Comparison of ENCODE assay signal across 33 cellular contexts in genomic region chr18:5977022-5977421, GRCh38.
"Had no signal": no experiment of that assay in that cellular context is flagged by ENCODE, and none has a peak within 500 bp of the region (broad histone marks: within the 10 kb centered on the region; RNA-seq: fewer than 3 reads in every experiment).

No MANE protein-coding gene starts in this region.

- H3K36me3 Mint-ChIP-seq: activated naive CD8-positive, alpha-beta T cell treated with anti-CD3 and anti-CD28 coated beads for 36 hours had no signal

- H3K27ac ChIP-seq: brain microvascular endothelial cell, VCaP had no signal

- H3K27me3 Mint-ChIP-seq: activated B cell treated with CpG ODN at 0.5 μM for 24 hours; activated CD8-positive, alpha-beta T cell treated with anti-CD3 and anti-CD28 coated beads for 36 hours; activated naive CD8-positive, alpha-beta T cell treated with anti-CD3 and anti-CD28 coated beads for 36 hours; activated T-helper 17 cell treated with anti-CD3 and anti-CD28 coated beads, Interleukin-2, amount 50 U/mL, for 72 hours had no signal

- H3K36me3 ChIP-seq: brain microvascular endothelial cell, MG63 had no signal

- H3K4me3 ChIP-seq: MG63 had no signal

- H3K9me3 Mint-ChIP-seq: activated B cell treated with CpG ODN at 0.5 μM for 24 hours; activated CD8-positive, alpha-beta T cell treated with anti-CD3 and anti-CD28 coated beads for 36 hours; activated naive CD8-positive, alpha-beta T cell treated with anti-CD3 and anti-CD28 coated beads for 36 hours; activated T-cell treated with anti-CD3 and anti-CD28 coated beads, Interleukin-2, amount 50 U/mL, for 72 hours; activated T-helper 17 cell treated with anti-CD3 and anti-CD28 coated beads, Interleukin-2, amount 50 U/mL, for 72 hours had no signal

- DNase-seq: activated B cell treated with CpG ODN at 0.5 μM for 24 hours; activated CD4-positive, alpha-beta T cell treated with anti-CD3 and anti-CD28 coated beads for 4 hours; activated CD4-positive, CD25-positive, alpha-beta regulatory T cell treated with anti-CD3 and anti-CD28 coated beads, Interleukin-2, amount 50 U/mL, for 72 hours; activated CD8-positive, alpha-beta T cell treated with anti-CD3 and anti-CD28 coated beads for 36 hours; activated effector memory CD4-positive, alpha-beta T cell treated with anti-CD3 and anti-CD28 coated beads, Interleukin-2, amount 50 U/mL, for 16 hours; activated naive CD4-positive, alpha-beta T cell; activated naive CD4-positive, alpha-beta T cell treated with anti-CD3 and anti-CD28 coated beads, Interleukin-2, amount 50 U/mL, for 16 hours; activated naive CD8-positive, alpha-beta T cell treated with anti-CD3 and anti-CD28 coated beads for 36 hours; activated T-cell treated with anti-CD3 and anti-CD28 coated beads, Interleukin-2, amount 50 U/mL, for 1 hour; activated T-cell treated with anti-CD3 and anti-CD28 coated beads, Interleukin-2, amount 50 U/mL, for 72 hours; amniotic stem cell; aorta; brain microvascular endothelial cell; central memory CD4-positive, alpha-beta T cell; Kasumi-1; MG63; NCI-H1048; NCI-H1105 treated with DMSO at 0.1 percent for 48 hours; NCI-H1436; NCI-H1694; NCI-H2029; NCI-H2171; NCI-H510A; NCI-H526; NCI-H748 treated with DMSO at 0.1 percent for 48 hours; OCI-M1; Right ventricle myocardium superior; SW 1271; T-helper 1 cell; T-helper 2 cell; T-helper 9 cell had no signal

- H3K27me3 ChIP-seq: brain microvascular endothelial cell, MG63 had no signal

- H3K4me3 Mint-ChIP-seq: activated B cell treated with CpG ODN at 0.5 μM for 24 hours; activated CD8-positive, alpha-beta T cell treated with anti-CD3 and anti-CD28 coated beads for 36 hours; activated naive CD8-positive, alpha-beta T cell treated with anti-CD3 and anti-CD28 coated beads for 36 hours; activated T-cell treated with anti-CD3 and anti-CD28 coated beads, Interleukin-2, amount 50 U/mL, for 72 hours; activated T-helper 17 cell treated with anti-CD3 and anti-CD28 coated beads, Interleukin-2, amount 50 U/mL, for 72 hours had no signal

- H3K27ac Mint-ChIP-seq: activated B cell treated with CpG ODN at 0.5 μM for 24 hours; activated CD8-positive, alpha-beta T cell treated with anti-CD3 and anti-CD28 coated beads for 36 hours; activated naive CD8-positive, alpha-beta T cell treated with anti-CD3 and anti-CD28 coated beads for 36 hours; activated T-cell treated with anti-CD3 and anti-CD28 coated beads, Interleukin-2, amount 50 U/mL, for 72 hours; activated T-helper 17 cell treated with anti-CD3 and anti-CD28 coated beads, Interleukin-2, amount 50 U/mL, for 72 hours had no signal

- H3K9me3 ChIP-seq: MG63 had no signal

- H3K4me1 Mint-ChIP-seq: activated T-helper 17 cell treated with anti-CD3 and anti-CD28 coated beads, Interleukin-2, amount 50 U/mL, for 72 hours had no signal
